15 cellular contexts compared by ENCODE assay signal in genomic region chr6:26105109-26105730, GRCh38. TPM values are rescaled to one million over a fixed set of nuclear protein-coding genes. Genes with fewer than 3 reads are reported as not detected.
DNase-seq lines count a peak whose midpoint lies in the region; ATAC-seq and TF ChIP-seq lines count a peak whose summit lies in the region.
"Had no signal": no experiment of that assay in that cellular context is flagged by ENCODE, and none has a peak within 500 bp of the region (broad histone marks: within the 10 kb centered on the region; RNA-seq: fewer than 3 reads in every experiment).

No MANE protein-coding gene starts in this region.

- H4K20me1 ChIP-seq in neural progenitor cell (ENCODE audit: low read depth): no peaks in the 10 kb centered on the region

- CTCF ChIA-PET in activated CD4-positive, alpha-beta T cell treated with anti-CD3 and anti-CD28 coated beads, Interleukin-2, amount 10 ng/mL, durations not matched to agents 7 days and 5 days (lab: Charles Lee): interaction anchor here (0.7 to 21.0 kb wide), 3 partner anchors 14 to 816 kb away, joined by 3 to 326 read pairs (median 4); no protein-coding TSS in a partner anchor

- H3K4me3 ChIP-seq in neural progenitor cell: no peak overlapping the region

- H3K27ac ChIP-seq in KOPT-K1 (ENCODE audit: low read depth, low read length, poor library complexity, severe bottlenecking) (peak overlapping the region; percentile 93), neural progenitor cell (no peak overlapping the region), substantia nigra (ENCODE audit: low read depth, low read length, poor library complexity, severe bottlenecking) (no peak overlapping the region)

- no peak overlapping the region for H2AFZ ChIP-seq in neural progenitor cell (replicated peaks)

- peaks cover 4% of the 10 kb centered on the region for H3K9me3 Mint-ChIP-seq in activated CD4-positive, alpha-beta T cell treated with anti-CD3 and anti-CD28 coated beads, Interleukin-2, amount 10 ng/mL, durations not matched to agents 7 days and 5 days
- no peaks in the 10 kb centered on the region for H3K9me3 Mint-ChIP-seq in activated naive CD8-positive, alpha-beta T cell treated with anti-CD3 and anti-CD28 coated beads for 36 hours
- H3K9me3 Mint-ChIP-seq in nephron progenitor cell (peaks cover 42% of the 10 kb centered on the region), neural progenitor cell (peaks cover 29% of the 10 kb centered on the region)

- peak overlapping the region; percentile 99 for H3K27ac Mint-ChIP-seq in activated CD4-positive, alpha-beta T cell treated with anti-CD3 and anti-CD28 coated beads, Interleukin-2, amount 10 ng/mL, durations not matched to agents 7 days and 5 days
- peak overlapping the region; percentile 29 for H3K27ac Mint-ChIP-seq in activated naive CD8-positive, alpha-beta T cell treated with anti-CD3 and anti-CD28 coated beads for 36 hours
- H3K27ac Mint-ChIP-seq in nephron progenitor cell (no peak overlapping the region), neural progenitor cell (no peak overlapping the region)

- peaks cover 28% of the 10 kb centered on the region for H3K4me1 Mint-ChIP-seq in activated CD4-positive, alpha-beta T cell treated with anti-CD3 and anti-CD28 coated beads, Interleukin-2, amount 10 ng/mL, durations not matched to agents 7 days and 5 days
- H3K4me1 Mint-ChIP-seq in activated naive CD8-positive, alpha-beta T cell treated with anti-CD3 and anti-CD28 coated beads for 36 hours: peaks cover 17% of the 10 kb centered on the region
- H3K4me1 Mint-ChIP-seq in nephron progenitor cell (peaks cover 29% of the 10 kb centered on the region), neural progenitor cell (peaks cover 21% of the 10 kb centered on the region)

- POLR2A ChIA-PET in activated CD4-positive, alpha-beta T cell treated with anti-CD3 and anti-CD28 coated beads, Interleukin-2, amount 10 ng/mL, durations not matched to agents 7 days and 5 days (lab: Charles Lee): interaction anchor here (1.5 to 2.9 kb wide), 3 partner anchors 18 to 111 kb away, joined by 8 to 50 read pairs (median 14); a partner anchor contains a TSS

- peaks cover 2% of the 10 kb centered on the region for H3K27me3 Mint-ChIP-seq in activated CD4-positive, alpha-beta T cell treated with anti-CD3 and anti-CD28 coated beads, Interleukin-2, amount 10 ng/mL, durations not matched to agents 7 days and 5 days
- peaks cover 9% of the 10 kb centered on the region for H3K27me3 Mint-ChIP-seq in activated naive CD8-positive, alpha-beta T cell treated with anti-CD3 and anti-CD28 coated beads for 36 hours
- H3K27me3 Mint-ChIP-seq in nephron progenitor cell (ENCODE audit: low read depth, poor library complexity) (peaks cover 4% of the 10 kb centered on the region), neural progenitor cell (ENCODE audit: insufficient read depth, low read depth) (peaks cover 3% of the 10 kb centered on the region)

- H3K4me2 ChIP-seq in neural progenitor cell: no peak overlapping the region

- no peaks in the 10 kb centered on the region for H3K79me2 ChIP-seq in neural progenitor cell (ENCODE audit: low read depth)

- no peak for ATAC-seq in left lobe of liver

- no peak for DNase-seq in activated CD4-positive, alpha-beta T cell treated with anti-CD3 and anti-CD28 coated beads, Interleukin-2, amount 10 ng/mL, durations not matched to agents 7 days and 5 days
- no peak for DNase-seq in activated CD4-positive, alpha-beta T cell treated with anti-CD3 and anti-CD28 coated beads, Interleukin-2, amount 50 U/mL, for 4 hours
- no peak for DNase-seq in activated naive CD8-positive, alpha-beta T cell treated with anti-CD3 and anti-CD28 coated beads for 36 hours
- DNase-seq in nephron progenitor cell (no peak), neural progenitor cell (ENCODE audit: low spot score) (no peak), left lobe of liver (ENCODE audit: low spot score) (no peak), substantia nigra (lab: John Stamatoyannopoulos, UW) (no peak)
- DNase-seq: DMS79 treated with DMSO at 0.1 percent for 48 hours; islet precursor cell; midbrain; NCI-H2029; stimulated activated naive CD4-positive, alpha-beta T cell treated with Interleukin-2 at 50 U/mL for 16 hours had no signal

- H3K9ac ChIP-seq in neural progenitor cell: no peak overlapping the region

- no peaks in the 10 kb centered on the region for H3K27me3 ChIP-seq in neural progenitor cell
- H3K27me3 ChIP-seq: adrenal gland, pancreas had no signal

- H3K36me3 ChIP-seq in KOPT-K1 (ENCODE audit: insufficient read depth, low read length) (no peaks in the 10 kb centered on the region), neural progenitor cell (no peaks in the 10 kb centered on the region)
- H3K36me3 ChIP-seq: adrenal gland, pancreas had no signal

- peaks cover 2% of the 10 kb centered on the region for H3K36me3 Mint-ChIP-seq in activated CD4-positive, alpha-beta T cell treated with anti-CD3 and anti-CD28 coated beads, Interleukin-2, amount 10 ng/mL, durations not matched to agents 7 days and 5 days (ENCODE audit: low read depth)
- peaks cover 7% of the 10 kb centered on the region for H3K36me3 Mint-ChIP-seq in activated naive CD8-positive, alpha-beta T cell treated with anti-CD3 and anti-CD28 coated beads for 36 hours
- peaks cover 19% of the 10 kb centered on the region for H3K36me3 Mint-ChIP-seq in nephron progenitor cell (ENCODE audit: low read depth)
- H3K36me3 Mint-ChIP-seq in neural progenitor cell: peaks cover 5% of the 10 kb centered on the region

- no peak overlapping the region for H3K4me3 Mint-ChIP-seq in activated CD4-positive, alpha-beta T cell treated with anti-CD3 and anti-CD28 coated beads, Interleukin-2, amount 10 ng/mL, durations not matched to agents 7 days and 5 days
- H3K4me3 Mint-ChIP-seq in activated naive CD8-positive, alpha-beta T cell treated with anti-CD3 and anti-CD28 coated beads for 36 hours: no peak overlapping the region
- H3K4me3 Mint-ChIP-seq in nephron progenitor cell: peak overlapping the region; percentile 23
- H3K4me3 Mint-ChIP-seq in neural progenitor cell: no peak overlapping the region

- TF ChIP-seq CTCF in nephron progenitor cell (IDR thresholded peaks at IDR 0.05): no peak
- no peak for TF ChIP-seq CTCF in neural progenitor cell (IDR thresholded peaks at IDR 0.05)

- peaks cover 17% of the 10 kb centered on the region for H3K9me3 ChIP-seq in KOPT-K1 (ENCODE audit: insufficient read depth, low read length, poor library complexity, severe bottlenecking)
- no peaks in the 10 kb centered on the region for H3K9me3 ChIP-seq in neural progenitor cell (ENCODE audit: low read depth)
- H3K9me3 ChIP-seq: adrenal gland, pancreas had no signal

- H3F3A ChIP-seq in neural progenitor cell (ENCODE audit: low read depth): peaks cover 35% of the 10 kb centered on the region

- H3K4me1 ChIP-seq in neural progenitor cell: peaks cover 13% of the 10 kb centered on the region

RNA-seq across cellular contexts. Expression of gene HFE, which starts 18.0 kb away (rescaled TPM):
- 1 to 10 TPM; 3.0 to 3.5 TPM for total RNA-seq in activated CD4-positive, alpha-beta T cell treated with anti-CD3 and anti-CD28 coated beads, Interleukin-2, amount 10 ng/mL, durations not matched to agents 7 days and 5 days
- under 1 TPM; 0.76 to 0.80 TPM for total RNA-seq in activated naive CD8-positive, alpha-beta T cell treated with anti-CD3 and anti-CD28 coated beads for 36 hours
- total RNA-seq in neural progenitor cell (ENCODE audit: low replicate concordance) (0.43 and 1.5 TPM in 2 replicates), left lobe of liver (14.1 TPM)

Comparison
In these comparisons a context has a peak if more than half of its experiments do, and no peak if none do; other contexts are left out.
1. H3K27ac Mint-ChIP-seq: peak in activated CD4-positive, alpha-beta T cell treated with anti-CD3 and anti-CD28 coated beads, Interleukin-2, amount 10 ng/mL, durations not matched to agents 7 days and 5 days (single experiment) and activated naive CD8-positive, alpha-beta T cell treated with anti-CD3 and anti-CD28 coated beads for 36 hours (single experiment); none in nephron progenitor cell (single experiment) and neural progenitor cell (single experiment).